In genomic region chr2:231613054-231613654, GRCh38 we compare ENCODE assay signal across 8 cellular contexts. TPM values are rescaled to one million over a fixed set of nuclear protein-coding genes. Genes with fewer than 3 reads are reported as not detected.
A peak's percentile ranks its signal among the peaks of the same experiment; 100 is the strongest.
DNase-seq lines count a peak whose midpoint lies in the region; ATAC-seq, FAIRE-seq and TF ChIP-seq lines count a peak whose summit lies in the region.

No MANE protein-coding gene starts in this region.

- H3K4me3 ChIP-seq in bronchial epithelial cell (ENCODE audit: low read depth, low read length) = no peak overlapping the region
- H3K4me3 ChIP-seq in upper lobe of left lung = peak overlapping the region in 3 of 4 donors; percentile 36 to 51 (median 47)

- no peak for FAIRE-seq in bronchial epithelial cell (lab: Jason Lieb, UNC)

- WGBS in upper lobe of left lung, 2 donors = 22 to 37% methylated on average over 10 to 15 of the region's 15 CpGs

- peaks cover 71% of the 10 kb centered on the region for H3K4me1 Mint-ChIP-seq in activated naive CD4-positive, alpha-beta T cell treated with anti-CD3 and anti-CD28 coated beads, Interleukin-2, amount 10 ng/mL, durations not matched to agents 7 days and 5 days
- peaks cover 26% of the 10 kb centered on the region for H3K4me1 Mint-ChIP-seq in memory B cell

- TF ChIP-seq CTCF in bronchial epithelial cell (IDR thresholded peaks at IDR 0.05; ENCODE audit: insufficient read depth, low read length, severe bottlenecking) = no peak
- no peak for TF ChIP-seq CTCF in upper lobe of left lung (IDR thresholded peaks at IDR 0.05)

- H3K27ac Mint-ChIP-seq in activated naive CD4-positive, alpha-beta T cell treated with anti-CD3 and anti-CD28 coated beads, Interleukin-2, amount 10 ng/mL, durations not matched to agents 7 days and 5 days = peak overlapping the region; percentile 97
- H3K27ac Mint-ChIP-seq in memory B cell = peak overlapping the region; percentile 97

- no peaks in the 10 kb centered on the region for H3K9me3 Mint-ChIP-seq in activated naive CD4-positive, alpha-beta T cell treated with anti-CD3 and anti-CD28 coated beads, Interleukin-2, amount 10 ng/mL, durations not matched to agents 7 days and 5 days
- no peaks in the 10 kb centered on the region for H3K9me3 Mint-ChIP-seq in memory B cell

- H3K36me3 Mint-ChIP-seq in activated naive CD4-positive, alpha-beta T cell treated with anti-CD3 and anti-CD28 coated beads, Interleukin-2, amount 10 ng/mL, durations not matched to agents 7 days and 5 days = no peaks in the 10 kb centered on the region
- H3K36me3 Mint-ChIP-seq in memory B cell = no peaks in the 10 kb centered on the region

- peak overlapping the region; percentile 88 to 99 (median 96) for H3K27ac ChIP-seq in upper lobe of left lung

- no peaks in the 10 kb centered on the region for H3K9me3 ChIP-seq in upper lobe of left lung

- H3K27me3 ChIP-seq in bronchial epithelial cell (ENCODE audit: control insufficient read depth, insufficient read depth, low read length) (no peaks in the 10 kb centered on the region), upper lobe of left lung (no peaks in the 10 kb centered on the region)

- peaks cover 23% of the 10 kb centered on the region for H3K27me3 Mint-ChIP-seq in activated naive CD4-positive, alpha-beta T cell treated with anti-CD3 and anti-CD28 coated beads, Interleukin-2, amount 10 ng/mL, durations not matched to agents 7 days and 5 days
- no peaks in the 10 kb centered on the region for H3K27me3 Mint-ChIP-seq in memory B cell

- peak overlapping the region; percentile 78 for H3K4me3 Mint-ChIP-seq in activated naive CD4-positive, alpha-beta T cell treated with anti-CD3 and anti-CD28 coated beads, Interleukin-2, amount 10 ng/mL, durations not matched to agents 7 days and 5 days
- H3K4me3 Mint-ChIP-seq in memory B cell = peak overlapping the region; percentile 87

- TF ChIP-seq EP300 in upper lobe of left lung (IDR thresholded peaks at IDR 0.05) = no peak

- peaks cover 35 to 42% (median 39%) of the 10 kb centered on the region in 4 donors for H3K4me1 ChIP-seq in upper lobe of left lung

- ATAC-seq in memory B cell (ENCODE audit: low read depth) = no peak
- no peak for ATAC-seq in upper lobe of left lung (ENCODE audit: low FRiP score in 2 of 2)
- no peak for ATAC-seq in GM19463 (IDR thresholded peaks at IDR 0.05; ENCODE audit: unreplicated experiment)
- ATAC-seq in GM18907 (IDR thresholded peaks at IDR 0.05; ENCODE audit: unreplicated experiment) = no peak

- no peak for TF ChIP-seq POLR2A in upper lobe of left lung (IDR thresholded peaks at IDR 0.05)

- DNase-seq in activated naive CD4-positive, alpha-beta T cell treated with anti-CD3 and anti-CD28 coated beads, Interleukin-2, amount 10 ng/mL, durations not matched to agents 7 days and 5 days = no peak
- no peak for DNase-seq in activated naive CD4-positive, alpha-beta T cell treated with Interleukin-2 at 50 U/mL for 16 hours
- DNase-seq in MV-4-11 (lab: John Stamatoyannopoulos, UW) (peak; percentile 67), bronchial epithelial cell (ENCODE audit: low read depth) (peak; percentile 21), memory B cell (ENCODE audit: low spot score in 2 of 2) (no peak), upper lobe of left lung (peak in 1 of 2 donors; percentile 28)

- CTCF ChIA-PET in activated naive CD4-positive, alpha-beta T cell treated with anti-CD3 and anti-CD28 coated beads, Interleukin-2, amount 10 ng/mL, durations not matched to agents 7 days and 5 days (lab: Charles Lee) = interaction anchor here (0.7 to 9.2 kb wide), 12 partner anchors 9 to 102 kb away, joined by 3 to 267 read pairs (median 12); partner anchors contain the start of gene PTMA

- H3K36me3 ChIP-seq in bronchial epithelial cell (ENCODE audit: control insufficient read depth, insufficient read depth, low read length) (no peaks in the 10 kb centered on the region), upper lobe of left lung (no peaks in the 10 kb centered on the region)

RNA-seq across cellular contexts. Expression of gene TEX44, which starts 20.5 kb away (rescaled TPM):
- total RNA-seq in bronchial epithelial cell = not detected in 2 replicates
- not detected for total RNA-seq in upper lobe of left lung

Comparison
In these comparisons a context has a peak if more than half of its experiments do, and no peak if none do; other contexts are left out.
1. DNase-seq: peak in MV-4-11 (single experiment) and bronchial epithelial cell (single experiment); none in activated naive CD4-positive, alpha-beta T cell treated with anti-CD3 and anti-CD28 coated beads, Interleukin-2, amount 10 ng/mL, durations not matched to agents 7 days and 5 days (single experiment), activated naive CD4-positive, alpha-beta T cell treated with Interleukin-2 at 50 U/mL for 16 hours (single experiment) and memory B cell (0 of 2).